In genomic region chr2:126270587-126270986, GRCh38 we compare ENCODE assay signal across 27 cellular contexts.
"Had no signal": no experiment of that assay in that cellular context is flagged by ENCODE, and none has a peak within 500 bp of the region (broad histone marks: within the 10 kb centered on the region; RNA-seq: fewer than 3 reads in every experiment).

No MANE protein-coding gene starts in this region.

- ATAC-seq: effector memory CD8-positive, alpha-beta T cell; esophagus mucosa; foreskin keratinocyte; gastrocnemius medialis; gastroesophageal sphincter; heart left ventricle; heart right ventricle had no signal

- H3K9me3 ChIP-seq: colonic mucosa, esophagus muscularis mucosa, esophagus squamous epithelium, gastrocnemius medialis, gastroesophageal sphincter, heart left ventricle, heart right ventricle had no signal

- DNase-seq: colonic mucosa; cortex of kidney; dermis blood vessel endothelial cell; dorsolateral prefrontal cortex; effector CD4-positive, alpha-beta T cell; effector CD8-positive, alpha-beta T cell; effector memory CD4-positive, alpha-beta T cell; effector memory CD8-positive, alpha-beta T cell; endodermal cell; erythroblast; esophagus squamous epithelium; foreskin fibroblast; foreskin keratinocyte; foreskin melanocyte; gastrocnemius medialis; glutamatergic neuron; head of caudate nucleus; heart left ventricle; heart right ventricle had no signal

- H3K4me1 ChIP-seq: colonic mucosa, esophagus muscularis mucosa, esophagus squamous epithelium, foreskin keratinocyte, gastrocnemius medialis, gastroesophageal sphincter, heart left ventricle, heart right ventricle had no signal

- H3K36me3 ChIP-seq: colonic mucosa, esophagus muscularis mucosa, esophagus squamous epithelium, gastrocnemius medialis, gastroesophageal sphincter, heart left ventricle, heart right ventricle had no signal

- H3K27me3 ChIP-seq: colonic mucosa, dorsolateral prefrontal cortex, esophagus muscularis mucosa, esophagus squamous epithelium, foreskin keratinocyte, gastrocnemius medialis, gastroesophageal sphincter, heart right ventricle had no signal

- H3K4me3 ChIP-seq: colonic mucosa, coronary artery, dorsolateral prefrontal cortex, esophagus muscularis mucosa, esophagus squamous epithelium, gastrocnemius medialis, gastroesophageal sphincter, heart left ventricle, heart right ventricle had no signal

- FAIRE-seq: endometrium, endothelial cell of umbilical vein, frontal cortex had no signal

- H3K27ac ChIP-seq: colonic mucosa, coronary artery, dorsolateral prefrontal cortex, epithelial cell of prostate, esophagus muscularis mucosa, esophagus squamous epithelium, foreskin keratinocyte, gastrocnemius medialis, gastroesophageal sphincter, heart left ventricle, heart right ventricle had no signal
